Comparison of ENCODE assay signal across 17 cellular contexts in genomic region chr3:149703474-149703873, GRCh38. TPM values are rescaled to one million over a fixed set of nuclear protein-coding genes. Genes with fewer than 3 reads are reported as not detected.
A peak's percentile ranks its signal among the peaks of the same experiment; 100 is the strongest.
DNase-seq lines count a peak whose midpoint lies in the region; ATAC-seq, FAIRE-seq and TF ChIP-seq lines count a peak whose summit lies in the region.
"Had no signal": no experiment of that assay in that cellular context is flagged by ENCODE, and none has a peak within 500 bp of the region (broad histone marks: within the 10 kb centered on the region; RNA-seq: fewer than 3 reads in every experiment).

No MANE protein-coding gene starts in this region.

- TF ChIP-seq RAD21 in IMR-90 (IDR thresholded peaks at IDR 0.05; ENCODE audit: low read length), result no peak

- no peak overlapping the region for H2AFZ ChIP-seq in IMR-90 (replicated peaks; ENCODE audit: low read length, poor library complexity)
- H2AFZ ChIP-seq in trophoblast cell (ENCODE audit: insufficient read depth, low read length, poor library complexity), result no peak overlapping the region

- peak overlapping the region; percentile 41; the same call in 1 of the 2 replicates for H2BK20ac ChIP-seq in IMR-90 (ENCODE audit: low read depth, low read length)

- H3K4me2 ChIP-seq in IMR-90 (ENCODE audit: low read depth, low read length), result no peak overlapping the region
- no peak overlapping the region for H3K4me2 ChIP-seq in trophoblast cell (ENCODE audit: low read length)

- H3K23ac ChIP-seq in IMR-90 (ENCODE audit: low read depth, low read length) (peak overlapping the region; percentile 4; the same call in 1 of the 2 replicates), trophoblast cell (ENCODE audit: low read length) (no peak overlapping the region)

- no peak overlapping the region for H2AK9ac ChIP-seq in IMR-90 (replicated peaks; ENCODE audit: low read depth, low read length, poor library complexity)

- no peak overlapping the region for H3K56ac ChIP-seq in IMR-90 (ENCODE audit: extremely low read depth, insufficient read depth, low read length)

- no peak overlapping the region for H2BK12ac ChIP-seq in trophoblast cell (ENCODE audit: low read length)

- no peak for TF ChIP-seq CTCF in AG09309 (IDR thresholded peaks at IDR 0.05; ENCODE audit: control insufficient read depth, insufficient read depth, low read depth, low read length, missing control alignments)
- no peak for TF ChIP-seq CTCF in IMR-90 (conservative IDR thresholded peaks at IDR 0.05; ENCODE audit: low read depth, low read length)
- TF ChIP-seq CTCF in fibroblast of pulmonary artery (IDR thresholded peaks at IDR 0.05; ENCODE audit: low read length, missing control alignments), result no peak

- H3K4me1 ChIP-seq in IMR-90 (ENCODE audit: control insufficient read depth, insufficient read depth, low read length) (peaks cover 8% of the 10 kb centered on the region), trophoblast cell (ENCODE audit: control insufficient read depth in 1 of 2, insufficient read depth in 2 of 2, low read length in 2 of 2) (no peaks in the 10 kb centered on the region)

- H2AK5ac ChIP-seq in IMR-90 (ENCODE audit: low read depth, low read length) (peak overlapping the region; percentile 41; the same call in 1 of the 2 replicates), trophoblast cell (ENCODE audit: low read length) (no peak overlapping the region)

- H4K20me1 ChIP-seq in IMR-90 (ENCODE audit: insufficient read depth, low read length), result no peaks in the 10 kb centered on the region

- H3K18ac ChIP-seq in IMR-90 (ENCODE audit: low read depth, low read length) (peak overlapping the region; percentile 74), trophoblast cell (ENCODE audit: low read length) (no peak overlapping the region)

- no TSS peak for BruUV-seq in IMR-90 (replicated peaks; lab: Mats Ljungman, UMichigan)

- peaks cover 3% of the 10 kb centered on the region for H3K9me3 ChIP-seq in IMR-90 (ENCODE audit: control insufficient read depth, insufficient read depth, low read length)
- peaks cover 3% of the 10 kb centered on the region for H3K9me3 ChIP-seq in trophoblast cell (ENCODE audit: insufficient read depth, low read depth, low read length)

- CTCF ChIA-PET in IMR-90 (lab: Yijun Ruan, JAX), result interaction anchor here (1.8 kb wide), 1 partner anchor 14 kb away, joined by 7 read pairs; no protein-coding TSS in a partner anchor

- H4K91ac ChIP-seq in IMR-90 (ENCODE audit: insufficient read depth, low read depth, low read length), result no peak overlapping the region
- H4K91ac ChIP-seq in trophoblast cell (ENCODE audit: low read depth, low read length), result no peak overlapping the region

- H3K4ac ChIP-seq in IMR-90 (ENCODE audit: low read depth, low read length) (peak overlapping the region; percentile 11; the same call in 1 of the 2 replicates), trophoblast cell (ENCODE audit: low read depth, low read length) (peak overlapping the region; percentile 32)

- dilution Hi-C loops in IMR-90 (cut with HindIII; ENCODE audit: low sequenced_read_pairs, unreplicated experiment), result no loop called here

- H3K14ac ChIP-seq in IMR-90 (replicated peaks; ENCODE audit: low read depth, low read length) (peak overlapping the region; percentile 34), trophoblast cell (ENCODE audit: low read length) (no peak overlapping the region)

- no peak overlapping the region for H4K5ac ChIP-seq in IMR-90 (ENCODE audit: low read depth, low read length)

- TF ChIP-seq POLR2A in IMR-90 (IDR thresholded peaks at IDR 0.05; ENCODE audit: low read depth, low read length), result no peak

- intact Hi-C loops in IMR-90 (cut with micrococcal nuclease), result loop anchor here (5.0 kb wide), 1 partner anchor 46 kb away; the partner anchor contains the start of gene WWTR1

- H3K27ac ChIP-seq in IMR-90 (ENCODE audit: insufficient read depth, low read length) (peak overlapping the region; percentile 21), trophoblast cell (ENCODE audit: low read depth, low read length) (no peak overlapping the region)

- no CpG with 5 or more reads among the region's 2 CpGs for WGBS in IMR-90 (ENCODE audit: extremely low coverage in 2 of 2, insufficient read length in 1 of 2), 2 experiments
- WGBS in trophoblast cell (ENCODE audit: extremely low coverage, insufficient coverage, insufficient read length), result no CpG with 5 or more reads among the region's 2 CpGs

- in situ Hi-C loops in IMR-90 (cut with MboI; ENCODE audit: low sequenced_read_pairs), result loop anchor here (25.0 kb wide), 2 partner anchors 591 to 741 kb away; no protein-coding TSS in a partner anchor

- H3K36me3 ChIP-seq in IMR-90 (ENCODE audit: control insufficient read depth, insufficient read depth, low read length) (no peaks in the 10 kb centered on the region), trophoblast cell (ENCODE audit: control insufficient read depth in 1 of 2, insufficient read depth in 2 of 2, low read length in 2 of 2) (no peaks in the 10 kb centered on the region)

- H4K8ac ChIP-seq in IMR-90 (ENCODE audit: low read depth in 2 of 2, low read length in 2 of 2) (peak overlapping the region in 1 of 2 experiments; percentile 11; a peak in 1 of 4 replicates), trophoblast cell (ENCODE audit: low read depth, low read length) (no peak overlapping the region)

- 0 out of 3 replicates have a peak overlapping the region, but pooled peaks have one; percentile 5 for H2BK15ac ChIP-seq in IMR-90 (ENCODE audit: low read depth, low read length)

- peaks cover 7% of the 10 kb centered on the region for H3K9me1 ChIP-seq in IMR-90 (ENCODE audit: insufficient read depth, low read length)

- POLR2A ChIA-PET in IMR-90 (lab: Charles Lee; ENCODE audit: unreplicated experiment), result interaction anchor here (0.5 to 0.7 kb wide), 2 partner anchors 207 to 308 kb away, joined by 3 to 4 read pairs; no protein-coding TSS in a partner anchor

- peak overlapping the region; percentile 53 for H2BK5ac ChIP-seq in IMR-90 (ENCODE audit: low read depth, low read length, poor library complexity, severe bottlenecking)
- H2BK5ac ChIP-seq in trophoblast cell (ENCODE audit: low read depth, low read length, poor library complexity), result no peak overlapping the region

- no peak for FAIRE-seq in RCC 7860 (lab: Jason Lieb, UNC)
- FAIRE-seq: urothelium cell line had no signal

- H3K4me3 ChIP-seq in AG09309 (ENCODE audit: control insufficient read depth, low read depth, low read length) (no peak overlapping the region), IMR-90 (ENCODE audit: insufficient read depth, low read depth, low read length) (no peak overlapping the region), fibroblast of pulmonary artery (replicated peaks; ENCODE audit: low read depth, low read length) (no peak overlapping the region), trophoblast cell (ENCODE audit: low read depth, low read length) (no peak overlapping the region)

- H3K79me1 ChIP-seq in IMR-90 (ENCODE audit: low read depth in 1 of 2, low read length in 2 of 2) (no peaks in the 10 kb centered on the region), trophoblast cell (ENCODE audit: low read length) (no peaks in the 10 kb centered on the region)

- no peak overlapping the region for H3K9ac ChIP-seq in IMR-90 (ENCODE audit: low read depth, low read length)
- H3K9ac ChIP-seq in trophoblast cell (ENCODE audit: low read length), result no peak overlapping the region

- H2BK120ac ChIP-seq in IMR-90 (ENCODE audit: low read depth, low read length) (peak overlapping the region; percentile 23; the same call in 1 of the 2 replicates), trophoblast cell (ENCODE audit: insufficient read depth, low read length, poor library complexity) (no peak overlapping the region)

- H4K12ac ChIP-seq in trophoblast cell (ENCODE audit: low read depth, low read length), result no peak overlapping the region

- H3K27me3 ChIP-seq in IMR-90 (ENCODE audit: control insufficient read depth, insufficient read depth, low read length), result no peaks in the 10 kb centered on the region
- no peaks in the 10 kb centered on the region for H3K27me3 ChIP-seq in trophoblast cell (ENCODE audit: insufficient read depth, low read length)

- DNase-seq in AG09309 (ENCODE audit: low read depth), result peak; percentile 21
- DNase-seq in IMR-90, result peak; percentile 49
- peak; percentile 45 for DNase-seq in fibroblast of pulmonary artery (ENCODE audit: low read depth)
- no peak for DNase-seq in trophoblast cell
- DNase-seq in RCC 7860 (ENCODE audit: low spot score), result no peak
- DNase-seq in SHP77 (lab: John Stamatoyannopoulos, UW), result no peak
- DNase-seq in stimulated activated CD4-positive, alpha-beta T cell treated with anti-CD3 and anti-CD28 coated beads, Interleukin-2, amount 100 ng/mL, for 48 hours, result no peak
- DNase-seq in OCI-M1 (lab: John Stamatoyannopoulos, UW), result no peak
- DNase-seq: activated effector memory CD4-positive, alpha-beta T cell treated with anti-CD3 and anti-CD28 coated beads, Interleukin-2, amount 50 U/mL, for 16 hours; DMS53; effector memory CD4-positive, alpha-beta T cell; H9; naive B cell; NCI-H1436; NCI-H446; stimulated activated CD4-positive, alpha-beta T cell treated with anti-CD3 and anti-CD28 coated beads, Interleukin-4, amount 100 ng/mL, for 24 hours had no signal

- no peaks in the 10 kb centered on the region for H3K79me2 ChIP-seq in trophoblast cell (ENCODE audit: control insufficient read depth, insufficient read depth, low read length, poor library complexity)

- ATAC-seq in IMR-90 (ENCODE audit: low read depth), result peak; percentile 49

TF ChIP-seq in IMR-90, 13 proteins besides CTCF, POLR2A, EP300 and RAD21 (continues in another document):
- no peak for TF ChIP-seq RFX5 (IDR thresholded peaks at IDR 0.05; ENCODE audit: low read depth, low read length)
- no peak for TF ChIP-seq NFE2L2 (IDR thresholded peaks at IDR 0.05; ENCODE audit: low read depth, low read length)
- TF ChIP-seq SMC3 (IDR thresholded peaks at IDR 0.05; ENCODE audit: low read depth, low read length), result no peak
- no peak for TF ChIP-seq MXI1 (IDR thresholded peaks at IDR 0.05; ENCODE audit: borderline replicate concordance, low read depth, low read length)
- TF ChIP-seq MAZ (IDR thresholded peaks at IDR 0.05; ENCODE audit: borderline replicate concordance, low read depth, low read length), result no peak

RNA-seq across cellular contexts. Expression of gene WWTR1, which starts 45.6 kb away (rescaled TPM):
- total RNA-seq in IMR-90 (2012; rRNA removed), result 30.3 and 38.9 TPM in 2 replicates
- 65.3 and 66.9 TPM in 2 replicates for polyA plus RNA-seq in IMR-90 (2012; rRNA removed)
- 31.8 and 59.9 TPM in 2 replicates for polyA plus RNA-seq in IMR-90 (2012; cell fraction: cytosol; rRNA removed)
- 53.5 and 83.5 TPM in 2 replicates for polyA plus RNA-seq in IMR-90 (2012; cell fraction: nucleus; rRNA removed; ENCODE audit: low replicate concordance)
- polyA plus RNA-seq in trophoblast cell (2013), result 60.2 and 61.6 TPM in 2 replicates

RNA-seq across cellular contexts. Expression of gene COMMD2, which starts 48.8 kb away (rescaled TPM):
- 31.9 and 46.1 TPM in 2 replicates for total RNA-seq in IMR-90 (2012; rRNA removed)
- polyA plus RNA-seq in IMR-90 (2012; rRNA removed), result 23.6 and 25.9 TPM in 2 replicates
- 6.3 and 8.4 TPM in 2 replicates for polyA plus RNA-seq in IMR-90 (2012; cell fraction: cytosol; rRNA removed)
- polyA plus RNA-seq in IMR-90 (2012; cell fraction: nucleus; rRNA removed; ENCODE audit: low replicate concordance), result 4.1 and 14.8 TPM in 2 replicates
- polyA plus RNA-seq in trophoblast cell (2013), result 24.6 and 25.6 TPM in 2 replicates

Comparison
In these comparisons a context has a peak if more than half of its experiments do, and no peak if none do; other contexts are left out.
1. DNase-seq: peak in AG09309 (single experiment), IMR-90 (single experiment) and fibroblast of pulmonary artery (single experiment); none in trophoblast cell (0 of 2), RCC 7860 (single experiment), SHP77 (0 of 2), stimulated activated CD4-positive, alpha-beta T cell treated with anti-CD3 and anti-CD28 coated beads, Interleukin-2, amount 100 ng/mL, for 48 hours (0 of 2) and OCI-M1 (single experiment).